Comparison of ENCODE assay signal across 1 cellular context in genomic region chr22:37569009-37569920, GRCh38.
A peak's percentile ranks its signal among the peaks of the same experiment; 100 is the strongest.
TF ChIP-seq lines count a peak whose summit lies in the region.

No MANE protein-coding gene starts in this region.

TF ChIP-seq in H1, 55 proteins besides CTCF, POLR2A, EP300 and RAD21:
- TF ChIP-seq CHD2 (IDR thresholded peaks at IDR 0.05; ENCODE audit: low read length): no peak
- TF ChIP-seq TCF12 (IDR thresholded peaks at IDR 0.05; ENCODE audit: low read depth, low read length): 0 out of 2 replicates have a peak, but pooled peaks have one; percentile 28
- TF ChIP-seq CTBP2 (IDR thresholded peaks at IDR 0.05; ENCODE audit: borderline replicate concordance, insufficient read depth, insufficient read length, low read length): peak; percentile 51
